ENCODE assay signal across 8 cellular contexts in genomic region chr11:15770798-15771414, GRCh38.
DNase-seq lines count a peak whose midpoint lies in the region; ATAC-seq, FAIRE-seq and TF ChIP-seq lines count a peak whose summit lies in the region.

No MANE protein-coding gene starts in this region.

- H3K4me3 ChIP-seq in neuronal stem cell (ENCODE audit: low read length in 2 of 2) = no peak overlapping the region

- no peak overlapping the region for H3K14ac ChIP-seq in neuronal stem cell (ENCODE audit: low read length)

- H2BK120ac ChIP-seq in neuronal stem cell (ENCODE audit: low read depth, low read length) = no peak overlapping the region

- H2AK5ac ChIP-seq in neuronal stem cell (ENCODE audit: low read depth, low read length) = no peak overlapping the region

- whole genome bisulfite sequencing in neuronal stem cell (ENCODE audit: extremely low coverage in 2 of 2, insufficient read length in 2 of 2, insufficient replicate concordance in 1 of 2), 2 donors = no CpG with 5 or more reads among the region's 1 CpG

- peaks cover 0 to 11% of the 10 kb centered on the region in 2 donors for H3K4me1 ChIP-seq in neuronal stem cell (ENCODE audit: control insufficient read depth in 2 of 2, insufficient read depth in 1 of 2, low read depth in 1 of 2, low read length in 2 of 2)

- H3K23ac ChIP-seq in neuronal stem cell (ENCODE audit: low read depth, low read length, poor library complexity) = no peak overlapping the region

- no peak overlapping the region for H3K4ac ChIP-seq in neuronal stem cell (ENCODE audit: low read length)

- H4K8ac ChIP-seq in neuronal stem cell (ENCODE audit: low read depth, low read length) = no peak overlapping the region

- H3K9me3 ChIP-seq in neuronal stem cell (replicated peaks in 1 of 2; ENCODE audit: control insufficient read depth in 2 of 2, insufficient read depth in 1 of 2, low read depth in 1 of 2, low read length in 2 of 2) = no peaks in the 10 kb centered on the region

- H3K27ac Mint-ChIP-seq in endothelial cell (ENCODE audit: unreplicated experiment) = no peak overlapping the region

- peaks cover 0 to 28% (median 0%) of the 10 kb centered on the region in 3 experiments for H3K27me3 ChIP-seq in neuronal stem cell (ENCODE audit: control insufficient read depth in 3 of 3, insufficient read depth in 3 of 3, low read depth in 1 of 3, low read length in 3 of 3)

- FAIRE-seq in D721Med (lab: Jason Lieb, UNC) = no peak

- H3K4me1 Mint-ChIP-seq in endothelial cell (ENCODE audit: unreplicated experiment) = peaks cover 10% of the 10 kb centered on the region

- no peaks in the 10 kb centered on the region for H3K79me1 ChIP-seq in neuronal stem cell (ENCODE audit: low read depth, low read length)

- H3K18ac ChIP-seq in neuronal stem cell (ENCODE audit: low read length) = no peak overlapping the region

- no peaks in the 10 kb centered on the region for H3K36me3 ChIP-seq in neuronal stem cell (replicated peaks in 1 of 2; ENCODE audit: control insufficient read depth in 2 of 2, insufficient read depth in 2 of 2, low read length in 2 of 2)

- no peak overlapping the region for H4K91ac ChIP-seq in neuronal stem cell (ENCODE audit: low read depth, low read length, poor library complexity)

- no peak overlapping the region for H3K4me3 Mint-ChIP-seq in endothelial cell (ENCODE audit: unreplicated experiment)

- no peak overlapping the region for H3K27ac ChIP-seq in neuronal stem cell (replicated peaks; ENCODE audit: low read length)

- H3K9ac ChIP-seq in neuronal stem cell (ENCODE audit: low read depth, low read length, poor library complexity) = no peak overlapping the region

- H2BK5ac ChIP-seq in neuronal stem cell (ENCODE audit: low read length) = no peak overlapping the region

- peaks cover 2% of the 10 kb centered on the region for H3K27me3 Mint-ChIP-seq in endothelial cell (ENCODE audit: unreplicated experiment)

- H2BK12ac ChIP-seq in neuronal stem cell (ENCODE audit: low read length) = no peak overlapping the region

- TF ChIP-seq CTCF in D721Med (IDR thresholded peaks at IDR 0.05; ENCODE audit: insufficient read depth, missing control alignments) = peak; percentile 38
- peak; percentile 59 for TF ChIP-seq CTCF in endothelial cell (IDR thresholded peaks at IDR 0.05; ENCODE audit: unreplicated experiment)

- no peak overlapping the region for H3K4me2 ChIP-seq in neuronal stem cell (ENCODE audit: insufficient read depth, low read length, poor library complexity, severe bottlenecking)

- no peaks in the 10 kb centered on the region for H3K36me3 Mint-ChIP-seq in endothelial cell (ENCODE audit: low read depth, unreplicated experiment)

- DNase-seq in D721Med (ENCODE audit: insufficient read length, low spot score) (no peak), NCI-H748 treated with DMSO at 0.1 percent for 48 hours (lab: John Stamatoyannopoulos, UW) (peak; percentile 28), endothelial cell (ENCODE audit: low spot score) (peak; percentile 60), neuronal stem cell (ENCODE audit: low spot score) (peak; percentile 51)
- DNase-seq in stimulated activated naive CD4-positive, alpha-beta T cell treated with Interleukin-2 at 50 U/mL for 16 hours (lab: John Stamatoyannopoulos, UW) = no peak

- no peak overlapping the region for H2BK15ac ChIP-seq in neuronal stem cell (ENCODE audit: low read length)

- no peak overlapping the region for H2AFZ ChIP-seq in neuronal stem cell (ENCODE audit: low read length)

- peak; percentile 67 for ATAC-seq in GM19467 (IDR thresholded peaks at IDR 0.05; ENCODE audit: unreplicated experiment)
- ATAC-seq in HG02981 (IDR thresholded peaks at IDR 0.05; ENCODE audit: unreplicated experiment) = no peak
- ATAC-seq in HG02759 (IDR thresholded peaks at IDR 0.05; ENCODE audit: unreplicated experiment) = no peak

- H3K9me3 Mint-ChIP-seq in endothelial cell (ENCODE audit: unreplicated experiment) = no peaks in the 10 kb centered on the region

Comparison
In these comparisons a context has a peak if more than half of its experiments do, and no peak if none do; other contexts are left out.
1. DNase-seq: peak in NCI-H748 treated with DMSO at 0.1 percent for 48 hours (single experiment), endothelial cell (single experiment) and neuronal stem cell (single experiment); none in D721Med (single experiment) and stimulated activated naive CD4-positive, alpha-beta T cell treated with Interleukin-2 at 50 U/mL for 16 hours (single experiment).